ENCODE assay signal across 20 cellular contexts in genomic region chr1:101120868-101121267, GRCh38.
DNase-seq lines count a peak whose midpoint lies in the region; ATAC-seq and TF ChIP-seq lines count a peak whose summit lies in the region.
"Had no signal": no experiment of that assay in that cellular context is flagged by ENCODE, and none has a peak within 500 bp of the region (broad histone marks: within the 10 kb centered on the region; RNA-seq: fewer than 3 reads in every experiment).

No MANE protein-coding gene starts in this region.

- intact Hi-C loops in activated CD4-positive, alpha-beta T cell treated with anti-CD3 and anti-CD28 coated beads for 36 hours (cut with DNase I, micrococcal nuclease): loop anchor here in 1 of 2 experiments (5.0 kb wide), 4 partner anchors 34 to 171 kb away; no protein-coding TSS in a partner anchor
- intact Hi-C loops in activated B cell treated with CpG ODN at 0.5 μM for 24 hours (cut with micrococcal nuclease) (no loop called here), body of pancreas (cut with DNase I) (no loop called here)

- no peaks in the 10 kb centered on the region for H3K4me1 ChIP-seq in body of pancreas
- H3K4me1 ChIP-seq: uterus had no signal

- H3K36me3 Mint-ChIP-seq in activated CD4-positive, alpha-beta T cell treated with anti-CD3 and anti-CD28 coated beads for 36 hours (ENCODE audit: low read depth): peaks cover 3% of the 10 kb centered on the region
- no peaks in the 10 kb centered on the region for H3K36me3 Mint-ChIP-seq in activated B cell treated with CpG ODN at 0.5 μM for 24 hours (ENCODE audit: low read depth)
- H3K36me3 Mint-ChIP-seq in natural killer cell treated with Interleukin-12 subunit alpha and Interleukin-12 subunit beta and Interleukin-15 and Interleukin-18, amount 100 ng/mL, for 72 hours: peaks cover 4% of the 10 kb centered on the region

- H3K27me3 ChIP-seq in body of pancreas: no peaks in the 10 kb centered on the region
- H3K27me3 ChIP-seq: uterus had no signal

- TF ChIP-seq POLR2A in body of pancreas (IDR thresholded peaks at IDR 0.05): no peak

- POLR2A ChIA-PET in activated CD4-positive, alpha-beta T cell treated with anti-CD3 and anti-CD28 coated beads for 36 hours (lab: Charles Lee): interaction anchor here (0.7 to 0.8 kb wide), 2 partner anchors 8 to 25 kb away, joined by 3 to 4 read pairs; no protein-coding TSS in a partner anchor
- POLR2A ChIA-PET in activated B cell treated with CpG ODN at 0.5 μM for 24 hours (lab: Charles Lee): interaction anchor here (0.7 to 0.8 kb wide), 2 partner anchors 9 to 115 kb away, joined by 3 to 4 read pairs; no protein-coding TSS in a partner anchor

- H3K4me1 Mint-ChIP-seq in activated CD4-positive, alpha-beta T cell treated with anti-CD3 and anti-CD28 coated beads for 36 hours: peaks cover 52% of the 10 kb centered on the region
- peaks cover 40% of the 10 kb centered on the region for H3K4me1 Mint-ChIP-seq in activated B cell treated with CpG ODN at 0.5 μM for 24 hours
- H3K4me1 Mint-ChIP-seq in natural killer cell treated with Interleukin-12 subunit alpha and Interleukin-12 subunit beta and Interleukin-15 and Interleukin-18, amount 100 ng/mL, for 72 hours (ENCODE audit: low read depth in 2 of 2): peaks cover 16 to 33% of the 10 kb centered on the region in 2 donors

- TF ChIP-seq CTCF in activated B cell treated with CpG ODN at 0.5 μM for 24 hours (IDR thresholded peaks at IDR 0.05) (no peak), body of pancreas (IDR thresholded peaks at IDR 0.05) (no peak)

- H3K4me3 Mint-ChIP-seq in activated CD4-positive, alpha-beta T cell treated with anti-CD3 and anti-CD28 coated beads for 36 hours: no peak overlapping the region
- no peak overlapping the region for H3K4me3 Mint-ChIP-seq in activated B cell treated with CpG ODN at 0.5 μM for 24 hours
- no peak overlapping the region for H3K4me3 Mint-ChIP-seq in natural killer cell treated with Interleukin-12 subunit alpha and Interleukin-12 subunit beta and Interleukin-15 and Interleukin-18, amount 100 ng/mL, for 72 hours

- no peaks in the 10 kb centered on the region for H3K9me3 Mint-ChIP-seq in activated CD4-positive, alpha-beta T cell treated with anti-CD3 and anti-CD28 coated beads for 36 hours (ENCODE audit: low read depth)
- no peaks in the 10 kb centered on the region for H3K9me3 Mint-ChIP-seq in activated B cell treated with CpG ODN at 0.5 μM for 24 hours
- no peaks in the 10 kb centered on the region for H3K9me3 Mint-ChIP-seq in natural killer cell treated with Interleukin-12 subunit alpha and Interleukin-12 subunit beta and Interleukin-15 and Interleukin-18, amount 100 ng/mL, for 72 hours

- CTCF ChIA-PET in activated CD4-positive, alpha-beta T cell treated with anti-CD3 and anti-CD28 coated beads for 36 hours (lab: Charles Lee): interaction anchor here (0.6 to 2.0 kb wide), 4 partner anchors 17 to 168 kb away, joined by 3 to 8 read pairs (median 4); no protein-coding TSS in a partner anchor
- CTCF ChIA-PET in activated B cell treated with CpG ODN at 0.5 μM for 24 hours (lab: Charles Lee): no interaction called here

- no peaks in the 10 kb centered on the region for H3K27me3 Mint-ChIP-seq in activated CD4-positive, alpha-beta T cell treated with anti-CD3 and anti-CD28 coated beads for 36 hours
- H3K27me3 Mint-ChIP-seq in activated B cell treated with CpG ODN at 0.5 μM for 24 hours: no peaks in the 10 kb centered on the region
- peaks cover 0 to 14% of the 10 kb centered on the region in 2 donors for H3K27me3 Mint-ChIP-seq in natural killer cell treated with Interleukin-12 subunit alpha and Interleukin-12 subunit beta and Interleukin-15 and Interleukin-18, amount 100 ng/mL, for 72 hours

- DNase-seq in activated CD4-positive, alpha-beta T cell treated with anti-CD3 and anti-CD28 coated beads for 36 hours: no peak
- DNase-seq in activated CD4-positive, alpha-beta T cell treated with anti-CD3 and anti-CD28 coated beads, Interleukin-2, amount 50 U/mL, for 1 hour: no peak
- DNase-seq in Caki2 (ENCODE audit: low read depth) (peak; percentile 8), activated B cell treated with CpG ODN at 0.5 μM for 24 hours (no peak), kidney glomerular epithelial cell (lab: John Stamatoyannopoulos, UW) (peak; percentile 18), ecto neural progenitor cell (ENCODE audit: low spot score) (no peak), body of pancreas (no peak)
- DNase-seq in natural killer cell treated with Interleukin-12 subunit alpha and Interleukin-12 subunit beta and Interleukin-15 and Interleukin-18, amount 100 ng/mL, for 72 hours (ENCODE audit: low spot score): no peak
- DNase-seq: anterior cingulate cortex; DMS153; effector CD4-positive, alpha-beta T cell; GDM1; GOT3; hypothalamus; islet precursor cell; NCI-H1417; NCI-H524 treated with DMSO at 0.1 percent for 48 hours; uterus had no signal

- no peak overlapping the region for H3K27ac ChIP-seq in body of pancreas
- H3K27ac ChIP-seq: HL-60, RWPE1, uterus had no signal

- peak; percentile 47 for ATAC-seq in activated CD4-positive, alpha-beta T cell treated with anti-CD3 and anti-CD28 coated beads for 36 hours
- no peak for ATAC-seq in activated B cell treated with CpG ODN at 0.5 μM for 24 hours (ENCODE audit: low read depth)
- ATAC-seq in natural killer cell treated with Interleukin-12 subunit alpha and Interleukin-12 subunit beta and Interleukin-15 and Interleukin-18, amount 100 ng/mL, for 72 hours: no peak
- ATAC-seq in body of pancreas: no peak

- no peaks in the 10 kb centered on the region for H3K9me3 ChIP-seq in body of pancreas
- H3K9me3 ChIP-seq: uterus had no signal

- no peak overlapping the region for H3K27ac Mint-ChIP-seq in activated CD4-positive, alpha-beta T cell treated with anti-CD3 and anti-CD28 coated beads for 36 hours
- peak overlapping the region; percentile 51 for H3K27ac Mint-ChIP-seq in activated B cell treated with CpG ODN at 0.5 μM for 24 hours
- no peak overlapping the region for H3K27ac Mint-ChIP-seq in natural killer cell treated with Interleukin-12 subunit alpha and Interleukin-12 subunit beta and Interleukin-15 and Interleukin-18, amount 100 ng/mL, for 72 hours

- H3K36me3 ChIP-seq in body of pancreas (replicated peaks in 1 of 2; ENCODE audit: insufficient read depth in 1 of 2, low read depth in 2 of 2): no peaks in the 10 kb centered on the region
- H3K36me3 ChIP-seq: uterus had no signal

- in situ Hi-C loops in Caki2 (cut with HindIII; ENCODE audit: low pct_unique_long_range_greater_than_20kb, low sequenced_read_pairs): no loop called here

- H3K4me3 ChIP-seq in body of pancreas: no peak overlapping the region
- H3K4me3 ChIP-seq: uterus had no signal

Comparison
In these comparisons a context has a peak if more than half of its experiments do, and no peak if none do; other contexts are left out.
1. DNase-seq: peak in Caki2 (single experiment) and kidney glomerular epithelial cell (single experiment); none in activated CD4-positive, alpha-beta T cell treated with anti-CD3 and anti-CD28 coated beads for 36 hours (single experiment), activated CD4-positive, alpha-beta T cell treated with anti-CD3 and anti-CD28 coated beads, Interleukin-2, amount 50 U/mL, for 1 hour (single experiment), activated B cell treated with CpG ODN at 0.5 μM for 24 hours (single experiment), natural killer cell treated with Interleukin-12 subunit alpha and Interleukin-12 subunit beta and Interleukin-15 and Interleukin-18, amount 100 ng/mL, for 72 hours (single experiment), ecto neural progenitor cell (single experiment) and body of pancreas (0 of 4).